Comparison of ENCODE assay signal across 1 cellular context in genomic region chr11:124718801-124719200, GRCh38.
TF ChIP-seq lines count a peak whose summit lies in the region.

No MANE protein-coding gene starts in this region.

TF ChIP-seq in SK-N-SH, 30 proteins besides CTCF, POLR2A, EP300 and RAD21 (continued from another document):
- no peak for TF ChIP-seq MXI1 (IDR thresholded peaks at IDR 0.05; ENCODE audit: low read depth, low read length)
TF ChIP-seq in SK-N-SH: peak in this region for 0.
